ENCODE assay signal across 18 cellular contexts in genomic region chr7:753190-753589, GRCh38. TPM values are rescaled to one million over a fixed set of nuclear protein-coding genes. Genes with fewer than 3 reads are reported as not detected.
A peak's percentile ranks its signal among the peaks of the same experiment; 100 is the strongest.
DNase-seq lines count a peak whose midpoint lies in the region; ATAC-seq and TF ChIP-seq lines count a peak whose summit lies in the region.
"Had no signal": no experiment of that assay in that cellular context is flagged by ENCODE, and none has a peak within 500 bp of the region (broad histone marks: within the 10 kb centered on the region; RNA-seq: fewer than 3 reads in every experiment).

No MANE protein-coding gene starts in this region.

- no peak for ATAC-seq in right cardiac atrium
- no peak for ATAC-seq in heart right ventricle

- H2AFZ ChIP-seq in mesenchymal stem cell (ENCODE audit: low read depth, low read length), result no peak overlapping the region

- no peak overlapping the region for H2BK12ac ChIP-seq in mesenchymal stem cell (ENCODE audit: low read length in 2 of 2)

- no peak for TF ChIP-seq CTCF in heart right ventricle (IDR thresholded peaks at IDR 0.05)
- TF ChIP-seq CTCF in ovary (IDR thresholded peaks at IDR 0.05), result no peak

- no peaks in the 10 kb centered on the region for H3K9me3 ChIP-seq in right cardiac atrium (ENCODE audit: control insufficient read depth, low read length)
- no peaks in the 10 kb centered on the region for H3K9me3 ChIP-seq in heart right ventricle
- H3K9me3 ChIP-seq in ovary, result no peaks in the 10 kb centered on the region
- no peaks in the 10 kb centered on the region for H3K9me3 ChIP-seq in mesenchymal stem cell (ENCODE audit: control insufficient read depth, low read length)
- H3K9me3 ChIP-seq: BE2C, HAP-1, Peyer's patch had no signal

- H3K27ac ChIP-seq in right cardiac atrium (ENCODE audit: low read length), result no peak overlapping the region
- H3K27ac ChIP-seq in heart right ventricle, result no peak overlapping the region
- H3K27ac ChIP-seq in ovary, result no peak overlapping the region
- H3K27ac ChIP-seq in mesenchymal stem cell (ENCODE audit: low read length, poor library complexity, severe bottlenecking), result no peak overlapping the region
- H3K27ac ChIP-seq: Peyer's patch had no signal

- no peak overlapping the region for H2BK120ac ChIP-seq in mesenchymal stem cell (ENCODE audit: low read depth, low read length)

- H3K4me2 ChIP-seq in mesenchymal stem cell (ENCODE audit: low read length, poor library complexity, severe bottlenecking), result no peak overlapping the region

- no peak for TF ChIP-seq EP300 in ovary (IDR thresholded peaks at IDR 0.05)

- no peak overlapping the region for H3K23ac ChIP-seq in mesenchymal stem cell (ENCODE audit: low read length in 2 of 2)

- no peak overlapping the region for H4K91ac ChIP-seq in mesenchymal stem cell (ENCODE audit: low read length)

- no peak overlapping the region for H3K4ac ChIP-seq in mesenchymal stem cell (ENCODE audit: low read depth in 1 of 2, low read length in 2 of 2)

- H3K27me3 ChIP-seq in right cardiac atrium (ENCODE audit: control insufficient read depth, insufficient read depth) (no peaks in the 10 kb centered on the region), heart right ventricle (no peaks in the 10 kb centered on the region), ovary (no peaks in the 10 kb centered on the region), mesenchymal stem cell (ENCODE audit: control insufficient read depth in 1 of 2, insufficient read depth in 1 of 2, low read length in 2 of 2) (no peaks in the 10 kb centered on the region)
- H3K27me3 ChIP-seq: BE2C, Peyer's patch had no signal

- intact Hi-C loops in right cardiac atrium (cut with DNase I) (loop anchor here in 1 of 4 donors (10.0 kb wide), 1 partner anchor 78 kb away; no protein-coding TSS in a partner anchor), heart right ventricle (cut with DNase I) (no loop called here), ovary (cut with DNase I) (no loop called here)

- no peak overlapping the region for H3K18ac ChIP-seq in mesenchymal stem cell (ENCODE audit: low read depth in 1 of 2, low read length in 2 of 2)

- no peak overlapping the region for H2BK5ac ChIP-seq in mesenchymal stem cell (ENCODE audit: low read depth, low read length, poor library complexity, severe bottlenecking)

- no peak overlapping the region for H4K8ac ChIP-seq in mesenchymal stem cell (ENCODE audit: low read length)

- peak in 2 of 3 donors; percentile 4 to 24 for DNase-seq in right cardiac atrium
- DNase-seq in heart right ventricle, result no peak
- DNase-seq in epidermal melanocyte (ENCODE audit: insufficient read length, low spot score), result peak; percentile 4
- DNase-seq in ovary, result peak in 4 of 5 donors; percentile 6 to 28 (median 12)
- DNase-seq in mesenchymal stem cell, result no peak
- no peak for DNase-seq in NCI-H1694 (lab: John Stamatoyannopoulos, UW)
- DNase-seq in SKM-1 (lab: John Stamatoyannopoulos, UW; ENCODE audit: unreplicated experiment), result no peak
- DNase-seq: BE2C, DMS53, EL, GF-D8, Kasumi-1, NCI-H187, NCI-H446, NCI-H526, SHP77 had no signal

- H3K4me3 ChIP-seq in right cardiac atrium (ENCODE audit: low read length), result no peak overlapping the region
- no peak overlapping the region for H3K4me3 ChIP-seq in heart right ventricle
- H3K4me3 ChIP-seq in ovary, result no peak overlapping the region
- no peak overlapping the region for H3K4me3 ChIP-seq in mesenchymal stem cell (ENCODE audit: insufficient read depth in 1 of 2, low read depth in 1 of 2, low read length in 2 of 2)
- H3K4me3 ChIP-seq: HAP-1, Peyer's patch had no signal

- 96% methylated on average over 17 of the region's 17 CpGs for WGBS in right cardiac atrium
- WGBS in heart right ventricle, 2 donors, result 97% methylated on average over 17 of the region's 17 CpGs
- WGBS in ovary, 3 donors, result 94 to 96% (median 96%) methylated on average over 17 of the region's 17 CpGs
- WGBS in mesenchymal stem cell, result 97% methylated on average over 17 of the region's 17 CpGs

- no peak overlapping the region for H3K14ac ChIP-seq in mesenchymal stem cell (ENCODE audit: low read length in 2 of 2)

- no peak for TF ChIP-seq POLR2A in ovary (IDR thresholded peaks at IDR 0.05)

- no peak overlapping the region for H3K9ac ChIP-seq in mesenchymal stem cell (ENCODE audit: low read length)

- no peak overlapping the region for H2BK15ac ChIP-seq in mesenchymal stem cell (ENCODE audit: low read depth, poor library complexity, severe bottlenecking)

- H3K4me1 ChIP-seq in right cardiac atrium (ENCODE audit: control insufficient read depth, insufficient read depth, low read length) (peaks cover 5% of the 10 kb centered on the region), heart right ventricle (peaks cover 0 to 23% (median 14%) of the 10 kb centered on the region in 9 donors), ovary (ENCODE audit: insufficient read depth) (no peaks in the 10 kb centered on the region), mesenchymal stem cell (ENCODE audit: control insufficient read depth, insufficient read depth, low read depth, low read length) (peaks cover 8% of the 10 kb centered on the region)
- H3K4me1 ChIP-seq: BE2C, HAP-1, Peyer's patch had no signal

- peaks cover 39% of the 10 kb centered on the region for H3K79me1 ChIP-seq in mesenchymal stem cell (replicated peaks; ENCODE audit: low read length, poor library complexity, severe bottlenecking)

- peaks cover 0 to 71% (median 24%) of the 10 kb centered on the region in 9 donors for H3K36me3 ChIP-seq in heart right ventricle
- no peaks in the 10 kb centered on the region for H3K36me3 ChIP-seq in ovary
- H3K36me3 ChIP-seq in mesenchymal stem cell (ENCODE audit: control insufficient read depth in 1 of 2, insufficient read depth in 2 of 2, low read depth in 1 of 2, low read length in 2 of 2), result peaks cover 55 to 81% of the 10 kb centered on the region in 2 experiments

- no peak overlapping the region for H2AK5ac ChIP-seq in mesenchymal stem cell (ENCODE audit: low read length, severe bottlenecking)

RNA-seq across cellular contexts. Expression of gene PRKAR1B, which starts 26.1 kb away (rescaled TPM):
- total RNA-seq in right cardiac atrium (10 to 100 TPM; 22.6 to 38.3 (median 25.1) TPM), heart right ventricle (10 to 100 TPM; 14.5 to 24.5 (median 21.2) TPM), ovary (10 to 100 TPM; 14.3 to 49.0 (median 42.9) TPM)
- polyA plus RNA-seq in right cardiac atrium (20.7 TPM), heart right ventricle (10 to 100 TPM in 1 of 2 donors, 1 to 10 TPM in 1; 5.0 to 15.7 TPM), ovary (10 to 100 TPM; 22.6 to 34.0 TPM)
- polyA plus RNA-seq in mesenchymal stem cell (2013, experiment 1 of 2), result 5.7 TPM
- 5.0 TPM for polyA plus RNA-seq in mesenchymal stem cell (2013, experiment 2 of 2)

RNA-seq across cellular contexts. Expression of gene DNAAF5, which starts 26.7 kb away (rescaled TPM):
- total RNA-seq in right cardiac atrium (10 to 100 TPM; 12.0 to 20.7 (median 16.1) TPM), heart right ventricle (10 to 100 TPM; 18.0 to 30.0 (median 25.3) TPM), ovary (10 to 100 TPM; 16.3 to 41.0 (median 26.0) TPM)
- polyA plus RNA-seq in right cardiac atrium (10.2 TPM), heart right ventricle (10 to 100 TPM; 10.4 to 12.8 TPM), ovary (10 to 100 TPM; 12.9 to 14.7 TPM)
- 20.2 TPM for polyA plus RNA-seq in mesenchymal stem cell (2013, experiment 1 of 2)
- polyA plus RNA-seq in mesenchymal stem cell (2013, experiment 2 of 2), result 15.3 TPM

Comparison
In these comparisons a context has a peak if more than half of its experiments do, and no peak if none do; other contexts are left out.
1. DNase-seq: peak in right cardiac atrium (2 of 3), epidermal melanocyte (single experiment) and ovary (4 of 5); none in heart right ventricle (0 of 2), mesenchymal stem cell (single experiment), NCI-H1694 (single experiment) and SKM-1 (single experiment).